1 cellular context compared by ENCODE assay signal in genomic region chr12:92928962-92929915, GRCh38.
A peak's percentile ranks its signal among the peaks of the same experiment; 100 is the strongest.
TF ChIP-seq lines count a peak whose summit lies in the region.

Gene EEA1, minus strand, starts transcription at chr12:92929295. Its CDS starts 229 bp downstream, at chr12:92929066.

TF ChIP-seq in K562, 482 proteins besides CTCF, POLR2A, EP300 and RAD21 (continued from another document and continues in another):
- TF ChIP-seq, protein P1, sequence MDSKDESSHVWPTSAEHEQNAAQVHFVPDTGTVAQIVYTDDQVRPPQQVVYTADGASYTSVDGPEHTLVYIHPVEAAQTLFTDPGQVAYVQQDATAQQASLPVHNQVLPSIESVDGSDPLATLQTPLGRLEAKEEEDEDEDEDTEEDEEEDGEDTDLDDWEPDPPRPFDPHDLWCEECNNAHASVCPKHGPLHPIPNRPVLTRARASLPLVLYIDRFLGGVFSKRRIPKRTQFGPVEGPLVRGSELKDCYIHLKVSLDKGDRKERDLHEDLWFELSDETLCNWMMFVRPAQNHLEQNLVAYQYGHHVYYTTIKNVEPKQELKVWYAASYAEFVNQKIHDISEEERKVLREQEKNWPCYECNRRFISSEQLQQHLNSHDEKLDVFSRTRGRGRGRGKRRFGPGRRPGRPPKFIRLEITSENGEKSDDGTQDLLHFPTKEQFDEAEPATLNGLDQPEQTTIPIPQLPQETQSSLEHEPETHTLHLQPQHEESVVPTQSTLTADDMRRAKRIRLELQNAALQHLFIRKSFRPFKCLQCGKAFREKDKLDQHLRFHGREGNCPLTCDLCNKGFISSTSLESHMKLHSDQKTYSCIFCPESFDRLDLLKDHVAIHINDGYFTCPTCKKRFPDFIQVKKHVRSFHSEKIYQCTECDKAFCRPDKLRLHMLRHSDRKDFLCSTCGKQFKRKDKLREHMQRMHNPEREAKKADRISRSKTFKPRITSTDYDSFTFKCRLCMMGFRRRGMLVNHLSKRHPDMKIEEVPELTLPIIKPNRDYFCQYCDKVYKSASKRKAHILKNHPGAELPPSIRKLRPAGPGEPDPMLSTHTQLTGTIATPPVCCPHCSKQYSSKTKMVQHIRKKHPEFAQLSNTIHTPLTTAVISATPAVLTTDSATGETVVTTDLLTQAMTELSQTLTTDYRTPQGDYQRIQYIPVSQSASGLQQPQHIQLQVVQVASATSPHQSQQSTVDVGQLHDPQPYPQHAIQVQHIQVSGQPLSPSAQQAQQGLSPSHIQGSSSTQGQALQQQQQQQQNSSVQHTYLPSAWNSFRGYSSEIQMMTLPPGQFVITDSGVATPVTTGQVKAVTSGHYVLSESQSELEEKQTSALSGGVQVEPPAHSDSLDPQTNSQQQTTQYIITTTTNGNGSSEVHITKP (IDR thresholded peaks at IDR 0.05; ENCODE audit: partially characterized antibody): peak; percentile 39
- TF ChIP-seq ZBTB8A (IDR thresholded peaks at IDR 0.05; ENCODE audit: partially characterized antibody): no peak
- no peak for TF ChIP-seq ARID2 (IDR thresholded peaks at IDR 0.05)
- no peak for TF ChIP-seq SMAD3 (CRISPR knock-in tag; conservative IDR thresholded peaks at IDR 0.05)
- TF ChIP-seq TBL1XR1 (IDR thresholded peaks at IDR 0.05; ENCODE audit: low read length in 2 of 2): no peak
- TF ChIP-seq CBFB (CRISPR knock-in tag; IDR thresholded peaks at IDR 0.05): no peak
- TF ChIP-seq POLR2AphosphoS5 (IDR thresholded peaks at IDR 0.05; ENCODE audit: control insufficient read depth, insufficient read depth, low read depth, low read length): peak; percentile 79
- TF ChIP-seq TEAD1 (CRISPR knock-in tag; IDR thresholded peaks at IDR 0.05): peak; percentile 24 to 62; a peak in 1 of 4 replicates
- peak; percentile 91 for TF ChIP-seq LCOR (CRISPR knock-in tag; IDR thresholded peaks at IDR 0.05)
- TF ChIP-seq ZNF354B (CRISPR knock-in tag; IDR thresholded peaks at IDR 0.05): no peak
- no peak for TF ChIP-seq ZNF436 (CRISPR knock-in tag; IDR thresholded peaks at IDR 0.05)
- no peak for TF ChIP-seq TAF9B (IDR thresholded peaks at IDR 0.05; ENCODE audit: partially characterized antibody)
- TF ChIP-seq HDAC6 (IDR thresholded peaks at IDR 0.05; ENCODE audit: low read depth, low read length): no peak
- TF ChIP-seq E2F3 (CRISPR knock-in tag; IDR thresholded peaks at IDR 0.05): no peak
- no peak for TF ChIP-seq HNRNPH1 (optimal IDR thresholded peaks at IDR 0.05; ENCODE audit: low read depth, low read length)
- TF ChIP-seq NFATC3 (IDR thresholded peaks at IDR 0.05): no peak
- no peak for TF ChIP-seq POLR3G (IDR thresholded peaks at IDR 0.05; ENCODE audit: extremely low read depth, insufficient read length, insufficient replicate concordance)
- TF ChIP-seq ZBTB26 (CRISPR knock-in tag; IDR thresholded peaks at IDR 0.05): 0 out of 2 replicates have a peak, but pooled peaks have one; percentile 6
- TF ChIP-seq HIVEP1 (CRISPR knock-in tag; IDR thresholded peaks at IDR 0.05): no peak
- no peak for TF ChIP-seq ZSCAN32 (CRISPR knock-in tag; IDR thresholded peaks at IDR 0.05)
- TF ChIP-seq FOXP4 (CRISPR knock-in tag; IDR thresholded peaks at IDR 0.05; ENCODE audit: borderline replicate concordance): peak; percentile 70; the same call in 1 of the 2 replicates
- no peak for TF ChIP-seq SAP30 (IDR thresholded peaks at IDR 0.05; ENCODE audit: borderline replicate concordance, insufficient read depth, low read depth, low read length, poor library complexity, severe bottlenecking)
- no peak for TF ChIP-seq ARNT (IDR thresholded peaks at IDR 0.05)
- TF ChIP-seq, protein P2, sequence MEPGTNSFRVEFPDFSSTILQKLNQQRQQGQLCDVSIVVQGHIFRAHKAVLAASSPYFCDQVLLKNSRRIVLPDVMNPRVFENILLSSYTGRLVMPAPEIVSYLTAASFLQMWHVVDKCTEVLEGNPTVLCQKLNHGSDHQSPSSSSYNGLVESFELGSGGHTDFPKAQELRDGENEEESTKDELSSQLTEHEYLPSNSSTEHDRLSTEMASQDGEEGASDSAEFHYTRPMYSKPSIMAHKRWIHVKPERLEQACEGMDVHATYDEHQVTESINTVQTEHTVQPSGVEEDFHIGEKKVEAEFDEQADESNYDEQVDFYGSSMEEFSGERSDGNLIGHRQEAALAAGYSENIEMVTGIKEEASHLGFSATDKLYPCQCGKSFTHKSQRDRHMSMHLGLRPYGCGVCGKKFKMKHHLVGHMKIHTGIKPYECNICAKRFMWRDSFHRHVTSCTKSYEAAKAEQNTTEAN (CRISPR knock-in tag; IDR thresholded peaks at IDR 0.05): 0 out of 2 replicates have a peak, but pooled peaks have one; percentile 55
- TF ChIP-seq RBM17 (IDR thresholded peaks at IDR 0.05; ENCODE audit: borderline replicate concordance, low read depth, low read length): no peak
- TF ChIP-seq SREBF1 (IDR thresholded peaks at IDR 0.05; ENCODE audit: borderline replicate concordance, low read depth, low read length): no peak
- TF ChIP-seq ZFX (CRISPR knock-in tag; IDR thresholded peaks at IDR 0.05): peak; percentile 86
- no peak for TF ChIP-seq ZNF717 (CRISPR knock-in tag; IDR thresholded peaks at IDR 0.05)
- TF ChIP-seq NEUROD1 (IDR thresholded peaks at IDR 0.05; ENCODE audit: borderline replicate concordance, low read depth, low read length, partially characterized antibody): no peak
- TF ChIP-seq RCOR1 (IDR thresholded peaks at IDR 0.05; ENCODE audit: borderline replicate concordance in 1 of 2, low read depth in 2 of 2, low read length in 2 of 2): no peak; a peak in 2 of 4 replicates
- TF ChIP-seq NR1H2 (CRISPR knock-in tag; IDR thresholded peaks at IDR 0.05): no peak
- no peak for TF ChIP-seq SREBF2 (CRISPR knock-in tag; IDR thresholded peaks at IDR 0.05)
- no peak for TF ChIP-seq TCF15 (CRISPR knock-in tag; IDR thresholded peaks at IDR 0.05)
- TF ChIP-seq HMG20B (CRISPR knock-in tag; IDR thresholded peaks at IDR 0.05): no peak
- TF ChIP-seq ZNF184 (CRISPR knock-in tag; IDR thresholded peaks at IDR 0.05): no peak
- peak; percentile 98 for TF ChIP-seq PKNOX1 (IDR thresholded peaks at IDR 0.05)
- TF ChIP-seq SMAD4 (CRISPR knock-in tag; conservative IDR thresholded peaks at IDR 0.05): peak; percentile 46
- no peak for TF ChIP-seq ZNF586 (CRISPR knock-in tag; conservative IDR thresholded peaks at IDR 0.05)
- TF ChIP-seq NCOA6 (IDR thresholded peaks at IDR 0.05): peak; percentile 66; the same call in 1 of the 2 replicates
- TF ChIP-seq, protein P3, sequence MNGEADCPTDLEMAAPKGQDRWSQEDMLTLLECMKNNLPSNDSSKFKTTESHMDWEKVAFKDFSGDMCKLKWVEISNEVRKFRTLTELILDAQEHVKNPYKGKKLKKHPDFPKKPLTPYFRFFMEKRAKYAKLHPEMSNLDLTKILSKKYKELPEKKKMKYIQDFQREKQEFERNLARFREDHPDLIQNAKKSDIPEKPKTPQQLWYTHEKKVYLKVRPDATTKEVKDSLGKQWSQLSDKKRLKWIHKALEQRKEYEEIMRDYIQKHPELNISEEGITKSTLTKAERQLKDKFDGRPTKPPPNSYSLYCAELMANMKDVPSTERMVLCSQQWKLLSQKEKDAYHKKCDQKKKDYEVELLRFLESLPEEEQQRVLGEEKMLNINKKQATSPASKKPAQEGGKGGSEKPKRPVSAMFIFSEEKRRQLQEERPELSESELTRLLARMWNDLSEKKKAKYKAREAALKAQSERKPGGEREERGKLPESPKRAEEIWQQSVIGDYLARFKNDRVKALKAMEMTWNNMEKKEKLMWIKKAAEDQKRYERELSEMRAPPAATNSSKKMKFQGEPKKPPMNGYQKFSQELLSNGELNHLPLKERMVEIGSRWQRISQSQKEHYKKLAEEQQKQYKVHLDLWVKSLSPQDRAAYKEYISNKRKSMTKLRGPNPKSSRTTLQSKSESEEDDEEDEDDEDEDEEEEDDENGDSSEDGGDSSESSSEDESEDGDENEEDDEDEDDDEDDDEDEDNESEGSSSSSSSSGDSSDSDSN (IDR thresholded peaks at IDR 0.05; ENCODE audit: borderline replicate concordance in 1 of 2, low read depth in 2 of 2, low read length in 2 of 2): peak; percentile 71 to 95; a peak in 2 of 4 replicates
- peak; percentile 64; the same call in 1 of the 2 replicates for TF ChIP-seq ZNF511 (CRISPR knock-in tag; IDR thresholded peaks at IDR 0.05)
- TF ChIP-seq ARHGAP35 (IDR thresholded peaks at IDR 0.05; ENCODE audit: partially characterized antibody): no peak
- TF ChIP-seq HOXB6 (CRISPR knock-in tag; IDR thresholded peaks at IDR 0.05; ENCODE audit: borderline replicate concordance): no peak
- no peak for TF ChIP-seq LARP7 (IDR thresholded peaks at IDR 0.05)
- no peak for TF ChIP-seq SIRT6 (IDR thresholded peaks at IDR 0.05; ENCODE audit: low read depth, low read length)
- no peak for TF ChIP-seq SMARCB1 (IDR thresholded peaks at IDR 0.05; ENCODE audit: insufficient read length, low read depth)
- peak; percentile 18; the same call in 1 of the 2 replicates for TF ChIP-seq BCOR (IDR thresholded peaks at IDR 0.05)
- TF ChIP-seq, protein P4, sequence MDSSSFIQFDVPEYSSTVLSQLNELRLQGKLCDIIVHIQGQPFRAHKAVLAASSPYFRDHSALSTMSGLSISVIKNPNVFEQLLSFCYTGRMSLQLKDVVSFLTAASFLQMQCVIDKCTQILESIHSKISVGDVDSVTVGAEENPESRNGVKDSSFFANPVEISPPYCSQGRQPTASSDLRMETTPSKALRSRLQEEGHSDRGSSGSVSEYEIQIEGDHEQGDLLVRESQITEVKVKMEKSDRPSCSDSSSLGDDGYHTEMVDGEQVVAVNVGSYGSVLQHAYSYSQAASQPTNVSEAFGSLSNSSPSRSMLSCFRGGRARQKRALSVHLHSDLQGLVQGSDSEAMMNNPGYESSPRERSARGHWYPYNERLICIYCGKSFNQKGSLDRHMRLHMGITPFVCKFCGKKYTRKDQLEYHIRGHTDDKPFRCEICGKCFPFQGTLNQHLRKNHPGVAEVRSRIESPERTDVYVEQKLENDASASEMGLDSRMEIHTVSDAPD (CRISPR knock-in tag; IDR thresholded peaks at IDR 0.05): no peak
- TF ChIP-seq RB1 (IDR thresholded peaks at IDR 0.05; ENCODE audit: low read depth): peak; percentile 65
- TF ChIP-seq SRF (CRISPR knock-in tag; IDR thresholded peaks at IDR 0.05): no peak
- TF ChIP-seq ZBTB7A (IDR thresholded peaks at IDR 0.05; ENCODE audit: borderline replicate concordance, control insufficient read depth, low read depth, low read length): peak; percentile 97
- TF ChIP-seq, protein P5, sequence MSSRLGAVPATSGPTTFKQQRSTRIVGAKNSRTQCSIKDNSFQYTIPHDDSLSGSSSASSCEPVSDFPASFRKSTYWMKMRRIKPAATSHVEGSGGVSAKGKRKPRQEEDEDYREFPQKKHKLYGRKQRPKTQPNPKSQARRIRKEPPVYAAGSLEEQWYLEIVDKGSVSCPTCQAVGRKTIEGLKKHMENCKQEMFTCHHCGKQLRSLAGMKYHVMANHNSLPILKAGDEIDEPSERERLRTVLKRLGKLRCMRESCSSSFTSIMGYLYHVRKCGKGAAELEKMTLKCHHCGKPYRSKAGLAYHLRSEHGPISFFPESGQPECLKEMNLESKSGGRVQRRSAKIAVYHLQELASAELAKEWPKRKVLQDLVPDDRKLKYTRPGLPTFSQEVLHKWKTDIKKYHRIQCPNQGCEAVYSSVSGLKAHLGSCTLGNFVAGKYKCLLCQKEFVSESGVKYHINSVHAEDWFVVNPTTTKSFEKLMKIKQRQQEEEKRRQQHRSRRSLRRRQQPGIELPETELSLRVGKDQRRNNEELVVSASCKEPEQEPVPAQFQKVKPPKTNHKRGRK (tag; IDR thresholded peaks at IDR 0.05): no peak
- peak; percentile 88 for TF ChIP-seq GABPB1 (CRISPR knock-in tag; IDR thresholded peaks at IDR 0.05)
- TF ChIP-seq MEF2D (tag; conservative IDR thresholded peaks at IDR 0.05; ENCODE audit: low read depth): no peak
- TF ChIP-seq ZKSCAN3 (CRISPR knock-in tag; IDR thresholded peaks at IDR 0.05): no peak
- TF ChIP-seq ZZZ3 (IDR thresholded peaks at IDR 0.05): no peak
- TF ChIP-seq BRF1 (IDR thresholded peaks at IDR 0.05; ENCODE audit: borderline replicate concordance, extremely low read depth, insufficient read length): no peak
- TF ChIP-seq TCF7L2 (IDR thresholded peaks at IDR 0.05; ENCODE audit: low read depth, low read length): no peak
- no peak for TF ChIP-seq ZNF212 (CRISPR knock-in tag; IDR thresholded peaks at IDR 0.05)
- no peak for TF ChIP-seq TRIM28 (IDR thresholded peaks at IDR 0.05)
- no peak for TF ChIP-seq PHTF2 (CRISPR knock-in tag; IDR thresholded peaks at IDR 0.05)
